2 cellular contexts compared by ENCODE assay signal in the genomic region with DNA sequence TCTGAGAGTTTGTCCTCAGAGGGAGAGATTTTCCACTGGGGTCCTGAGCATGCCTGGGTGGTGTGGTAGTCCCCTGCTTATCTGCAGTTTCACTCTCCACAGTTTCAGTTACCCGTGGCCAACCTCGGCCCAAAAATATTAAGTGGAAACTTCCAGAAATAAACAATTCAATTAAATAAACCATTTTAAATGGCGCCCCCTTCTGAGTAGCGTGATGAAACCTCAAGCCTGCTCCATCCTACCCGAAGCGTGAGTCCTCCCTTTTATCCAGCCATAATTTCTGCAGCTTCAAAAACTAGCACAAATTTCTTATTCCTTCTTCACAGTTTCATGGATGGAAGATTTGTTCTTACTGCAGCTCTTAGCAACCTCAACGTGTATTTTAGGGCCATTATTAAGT.
TF ChIP-seq lines count a peak whose summit lies in the region.

No MANE protein-coding gene starts in this region.

TF ChIP-seq in A549, 52 proteins besides CTCF, POLR2A, EP300 and RAD21 (continued from another document):
- TF ChIP-seq, protein P1, sequence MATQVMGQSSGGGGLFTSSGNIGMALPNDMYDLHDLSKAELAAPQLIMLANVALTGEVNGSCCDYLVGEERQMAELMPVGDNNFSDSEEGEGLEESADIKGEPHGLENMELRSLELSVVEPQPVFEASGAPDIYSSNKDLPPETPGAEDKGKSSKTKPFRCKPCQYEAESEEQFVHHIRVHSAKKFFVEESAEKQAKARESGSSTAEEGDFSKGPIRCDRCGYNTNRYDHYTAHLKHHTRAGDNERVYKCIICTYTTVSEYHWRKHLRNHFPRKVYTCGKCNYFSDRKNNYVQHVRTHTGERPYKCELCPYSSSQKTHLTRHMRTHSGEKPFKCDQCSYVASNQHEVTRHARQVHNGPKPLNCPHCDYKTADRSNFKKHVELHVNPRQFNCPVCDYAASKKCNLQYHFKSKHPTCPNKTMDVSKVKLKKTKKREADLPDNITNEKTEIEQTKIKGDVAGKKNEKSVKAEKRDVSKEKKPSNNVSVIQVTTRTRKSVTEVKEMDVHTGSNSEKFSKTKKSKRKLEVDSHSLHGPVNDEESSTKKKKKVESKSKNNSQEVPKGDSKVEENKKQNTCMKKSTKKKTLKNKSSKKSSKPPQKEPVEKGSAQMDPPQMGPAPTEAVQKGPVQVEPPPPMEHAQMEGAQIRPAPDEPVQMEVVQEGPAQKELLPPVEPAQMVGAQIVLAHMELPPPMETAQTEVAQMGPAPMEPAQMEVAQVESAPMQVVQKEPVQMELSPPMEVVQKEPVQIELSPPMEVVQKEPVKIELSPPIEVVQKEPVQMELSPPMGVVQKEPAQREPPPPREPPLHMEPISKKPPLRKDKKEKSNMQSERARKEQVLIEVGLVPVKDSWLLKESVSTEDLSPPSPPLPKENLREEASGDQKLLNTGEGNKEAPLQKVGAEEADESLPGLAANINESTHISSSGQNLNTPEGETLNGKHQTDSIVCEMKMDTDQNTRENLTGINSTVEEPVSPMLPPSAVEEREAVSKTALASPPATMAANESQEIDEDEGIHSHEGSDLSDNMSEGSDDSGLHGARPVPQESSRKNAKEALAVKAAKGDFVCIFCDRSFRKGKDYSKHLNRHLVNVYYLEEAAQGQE (IDR thresholded peaks at IDR 0.05): no peak
- no peak for TF ChIP-seq RCOR1 (IDR thresholded peaks at IDR 0.05; ENCODE audit: low read depth, low read length)
- TF ChIP-seq, protein P2, sequence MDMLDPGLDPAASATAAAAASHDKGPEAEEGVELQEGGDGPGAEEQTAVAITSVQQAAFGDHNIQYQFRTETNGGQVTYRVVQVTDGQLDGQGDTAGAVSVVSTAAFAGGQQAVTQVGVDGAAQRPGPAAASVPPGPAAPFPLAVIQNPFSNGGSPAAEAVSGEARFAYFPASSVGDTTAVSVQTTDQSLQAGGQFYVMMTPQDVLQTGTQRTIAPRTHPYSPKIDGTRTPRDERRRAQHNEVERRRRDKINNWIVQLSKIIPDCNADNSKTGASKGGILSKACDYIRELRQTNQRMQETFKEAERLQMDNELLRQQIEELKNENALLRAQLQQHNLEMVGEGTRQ (IDR thresholded peaks at IDR 0.05): no peak
- TF ChIP-seq JUN (IDR thresholded peaks at IDR 0.05): no peak

TF ChIP-seq in HCT116, 20 proteins besides CTCF, POLR2A, EP300 and RAD21 (continued from another document):
- TF ChIP-seq EZH2 (IDR thresholded peaks at IDR 0.05) (no peak), JUND (IDR thresholded peaks at IDR 0.05) (no peak), POLR2AphosphoS5 (IDR thresholded peaks at IDR 0.05; ENCODE audit: low read depth, low read length) (no peak), SIN3A (IDR thresholded peaks at IDR 0.05; ENCODE audit: low read depth) (no peak), ZFX (IDR thresholded peaks at IDR 0.05) (no peak), TCF7L2 (IDR thresholded peaks at IDR 0.05; ENCODE audit: borderline replicate concordance, extremely low read depth, insufficient read depth, insufficient read length) (no peak), CBX3 (IDR thresholded peaks at IDR 0.05; ENCODE audit: low read depth) (no peak)
- TF ChIP-seq, protein P3, sequence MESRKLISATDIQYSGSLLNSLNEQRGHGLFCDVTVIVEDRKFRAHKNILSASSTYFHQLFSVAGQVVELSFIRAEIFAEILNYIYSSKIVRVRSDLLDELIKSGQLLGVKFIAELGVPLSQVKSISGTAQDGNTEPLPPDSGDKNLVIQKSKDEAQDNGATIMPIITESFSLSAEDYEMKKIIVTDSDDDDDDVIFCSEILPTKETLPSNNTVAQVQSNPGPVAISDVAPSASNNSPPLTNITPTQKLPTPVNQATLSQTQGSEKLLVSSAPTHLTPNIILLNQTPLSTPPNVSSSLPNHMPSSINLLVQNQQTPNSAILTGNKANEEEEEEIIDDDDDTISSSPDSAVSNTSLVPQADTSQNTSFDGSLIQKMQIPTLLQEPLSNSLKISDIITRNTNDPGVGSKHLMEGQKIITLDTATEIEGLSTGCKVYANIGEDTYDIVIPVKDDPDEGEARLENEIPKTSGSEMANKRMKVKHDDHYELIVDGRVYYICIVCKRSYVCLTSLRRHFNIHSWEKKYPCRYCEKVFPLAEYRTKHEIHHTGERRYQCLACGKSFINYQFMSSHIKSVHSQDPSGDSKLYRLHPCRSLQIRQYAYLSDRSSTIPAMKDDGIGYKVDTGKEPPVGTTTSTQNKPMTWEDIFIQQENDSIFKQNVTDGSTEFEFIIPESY (IDR thresholded peaks at IDR 0.05; ENCODE audit: extremely low read depth, insufficient replicate concordance, low read length): no peak
- TF ChIP-seq, protein P1 (IDR thresholded peaks at IDR 0.05; ENCODE audit: low read depth): no peak
- TF ChIP-seq, protein P4, sequence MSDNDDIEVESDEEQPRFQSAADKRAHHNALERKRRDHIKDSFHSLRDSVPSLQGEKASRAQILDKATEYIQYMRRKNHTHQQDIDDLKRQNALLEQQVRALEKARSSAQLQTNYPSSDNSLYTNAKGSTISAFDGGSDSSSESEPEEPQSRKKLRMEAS (IDR thresholded peaks at IDR 0.05): no peak
TF ChIP-seq in HCT116: peak in this region for 0.
